38 cellular contexts compared by ENCODE assay signal in the genomic region with DNA sequence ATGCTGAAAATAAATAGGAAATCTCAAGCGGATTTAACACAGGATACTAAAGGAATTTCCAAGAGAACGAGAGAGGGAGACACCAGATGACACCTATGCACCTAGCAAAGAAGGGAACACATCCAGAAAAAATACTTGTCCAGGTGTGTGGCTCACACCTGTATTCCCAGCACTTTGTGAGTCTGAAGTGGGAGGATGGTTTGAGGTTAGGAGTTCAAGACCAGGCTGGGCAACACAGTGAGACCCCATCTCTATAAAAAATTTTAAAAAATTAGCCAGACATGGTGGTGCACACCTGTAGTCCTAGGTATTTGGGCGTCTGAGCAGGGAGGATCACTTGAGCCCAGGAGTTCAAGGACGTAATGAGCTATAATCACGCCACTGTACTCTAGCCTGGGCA.
"Had no signal": no experiment of that assay in that cellular context is flagged by ENCODE, and none has a peak within 500 bp of the region (broad histone marks: within the 10 kb centered on the region; RNA-seq: fewer than 3 reads in every experiment).

No MANE protein-coding gene starts in this region.

- H3K27ac ChIP-seq: ascending aorta, cardiac muscle cell, VCaP had no signal

- H3K36me3 ChIP-seq: ascending aorta, cardiac muscle cell had no signal

- H3K9me3 ChIP-seq: ascending aorta had no signal

- H3K4me3 ChIP-seq: ascending aorta, cardiac muscle cell had no signal

- H3K4me3 Mint-ChIP-seq: activated CD4-positive, alpha-beta memory T cell treated with anti-CD3 and anti-CD28 coated beads, Interleukin-2, amount 10 ng/mL, durations not matched to agents 7 days and 5 days; activated CD4-positive, alpha-beta T cell treated with anti-CD3 and anti-CD28 coated beads for 36 hours; activated CD4-positive, alpha-beta T cell treated with anti-CD3 and anti-CD28 coated beads, Interleukin-2, amount 10 ng/mL, durations not matched to agents 7 days and 5 days; activated CD8-positive, alpha-beta memory T cell treated with anti-CD3 and anti-CD28 coated beads, Interleukin-2, amount 10 ng/mL, durations not matched to agents 7 days and 5 days; activated CD8-positive, alpha-beta T cell treated with anti-CD3 and anti-CD28 coated beads, Interleukin-2, amount 10 ng/mL, durations not matched to agents 7 days and 5 days; activated naive CD4-positive, alpha-beta T cell treated with anti-CD3 and anti-CD28 coated beads, Interleukin-2, amount 10 ng/mL, durations not matched to agents 7 days and 5 days; activated naive CD4-positive, alpha-beta T cell treated with anti-CD3 and anti-CD28 coated beads, Interleukin-2, amount 50 U/mL, for 24 hours; activated naive CD8-positive, alpha-beta T cell; activated naive CD8-positive, alpha-beta T cell treated with anti-CD3 and anti-CD28 coated beads, Interleukin-2, amount 10 ng/mL, durations not matched to agents 7 days and 5 days; activated naive CD8-positive, alpha-beta T cell treated with anti-CD3 and anti-CD28 coated beads, Interleukin-2, amount 50 U/mL, for 24 hours; activated T-cell treated with anti-CD3 and anti-CD28 coated beads, Interleukin-2, amount 50 U/mL, for 24 hours; brain; central memory CD8-positive, alpha-beta T cell; T-cell; T-helper 2 cell treated with Interferon-gamma antibody and Interleukin-4, amounts not matched to agents 5 μg/mL and 100 μg/mL, for 36 hours had no signal

- H3K27me3 ChIP-seq: ascending aorta, cardiac muscle cell had no signal

- H3K4me1 Mint-ChIP-seq: activated CD4-positive, alpha-beta memory T cell treated with anti-CD3 and anti-CD28 coated beads, Interleukin-2, amount 10 ng/mL, durations not matched to agents 7 days and 5 days; activated naive CD4-positive, alpha-beta T cell treated with anti-CD3 and anti-CD28 coated beads, Interleukin-2, amount 50 U/mL, for 24 hours; activated naive CD8-positive, alpha-beta T cell treated with anti-CD3 and anti-CD28 coated beads, Interleukin-2, amount 50 U/mL, for 24 hours; central memory CD8-positive, alpha-beta T cell; T-cell had no signal

- ATAC-seq: activated CD4-positive, alpha-beta T cell treated with anti-CD3 and anti-CD28 coated beads for 36 hours; activated CD4-positive, CD25-positive, alpha-beta regulatory T cell treated with anti-CD3 and anti-CD28 coated beads, Interleukin-2, amount 50 U/mL, for 24 hours; activated CD8-positive, alpha-beta memory T cell treated with anti-CD3 and anti-CD28 coated beads, Interleukin-2, amount 10 ng/mL, durations not matched to agents 7 days and 5 days; activated CD8-positive, alpha-beta T cell treated with anti-CD3 and anti-CD28 coated beads, Interleukin-2, amount 10 ng/mL, durations not matched to agents 7 days and 5 days; activated naive CD8-positive, alpha-beta T cell treated with anti-CD3 and anti-CD28 coated beads, Interleukin-2, amount 50 U/mL, for 24 hours; T-cell had no signal

- H3K36me3 Mint-ChIP-seq: activated CD8-positive, alpha-beta memory T cell treated with anti-CD3 and anti-CD28 coated beads, Interleukin-2, amount 10 ng/mL, durations not matched to agents 7 days and 5 days; activated naive CD4-positive, alpha-beta T cell treated with anti-CD3 and anti-CD28 coated beads, Interleukin-2, amount 10 ng/mL, durations not matched to agents 7 days and 5 days; activated naive CD4-positive, alpha-beta T cell treated with anti-CD3 and anti-CD28 coated beads, Interleukin-2, amount 50 U/mL, for 24 hours; activated naive CD8-positive, alpha-beta T cell treated with anti-CD3 and anti-CD28 coated beads, Interleukin-2, amount 10 ng/mL, durations not matched to agents 7 days and 5 days; brain; T-cell had no signal

- H3K27ac Mint-ChIP-seq: activated CD4-positive, alpha-beta memory T cell treated with anti-CD3 and anti-CD28 coated beads, Interleukin-2, amount 10 ng/mL, durations not matched to agents 7 days and 5 days; activated CD4-positive, alpha-beta T cell treated with anti-CD3 and anti-CD28 coated beads for 36 hours; activated CD4-positive, alpha-beta T cell treated with anti-CD3 and anti-CD28 coated beads, Interleukin-2, amount 10 ng/mL, durations not matched to agents 7 days and 5 days; activated CD8-positive, alpha-beta memory T cell treated with anti-CD3 and anti-CD28 coated beads, Interleukin-2, amount 10 ng/mL, durations not matched to agents 7 days and 5 days; activated CD8-positive, alpha-beta T cell treated with anti-CD3 and anti-CD28 coated beads, Interleukin-2, amount 10 ng/mL, durations not matched to agents 7 days and 5 days; activated naive CD4-positive, alpha-beta T cell treated with anti-CD3 and anti-CD28 coated beads, Interleukin-2, amount 10 ng/mL, durations not matched to agents 7 days and 5 days; activated naive CD4-positive, alpha-beta T cell treated with anti-CD3 and anti-CD28 coated beads, Interleukin-2, amount 50 U/mL, for 24 hours; activated naive CD8-positive, alpha-beta T cell; activated naive CD8-positive, alpha-beta T cell treated with anti-CD3 and anti-CD28 coated beads, Interleukin-2, amount 10 ng/mL, durations not matched to agents 7 days and 5 days; activated naive CD8-positive, alpha-beta T cell treated with anti-CD3 and anti-CD28 coated beads, Interleukin-2, amount 50 U/mL, for 24 hours; activated T-cell treated with anti-CD3 and anti-CD28 coated beads, Interleukin-2, amount 50 U/mL, for 24 hours; activated T-helper 2 cell treated with anti-CD3 and anti-CD28 coated beads, Interferon-gamma antibody, Interleukin-2, Interleukin-4, amounts not matched to agents 10 μg/mL and 5 μg/mL and 100 μg/mL, durations not matched to agents 14 hours and 24 hours and 36 hours; brain; T-cell; T-helper 2 cell treated with Interferon-gamma antibody and Interleukin-4, amounts not matched to agents 5 μg/mL and 100 μg/mL, for 36 hours had no signal

- H3K9me3 Mint-ChIP-seq: activated CD4-positive, alpha-beta memory T cell treated with anti-CD3 and anti-CD28 coated beads, Interleukin-2, amount 10 ng/mL, durations not matched to agents 7 days and 5 days; activated CD4-positive, alpha-beta T cell treated with anti-CD3 and anti-CD28 coated beads, Interleukin-2, amount 10 ng/mL, durations not matched to agents 7 days and 5 days; activated naive CD4-positive, alpha-beta T cell treated with anti-CD3 and anti-CD28 coated beads, Interleukin-2, amount 10 ng/mL, durations not matched to agents 7 days and 5 days; activated naive CD4-positive, alpha-beta T cell treated with anti-CD3 and anti-CD28 coated beads, Interleukin-2, amount 50 U/mL, for 24 hours; activated naive CD8-positive, alpha-beta T cell treated with anti-CD3 and anti-CD28 coated beads, Interleukin-2, amount 10 ng/mL, durations not matched to agents 7 days and 5 days; activated naive CD8-positive, alpha-beta T cell treated with anti-CD3 and anti-CD28 coated beads, Interleukin-2, amount 50 U/mL, for 24 hours; activated T-cell treated with anti-CD3 and anti-CD28 coated beads, Interleukin-2, amount 50 U/mL, for 24 hours; activated T-helper 2 cell treated with anti-CD3 and anti-CD28 coated beads, Interferon-gamma antibody, Interleukin-2, Interleukin-4, amounts not matched to agents 10 μg/mL and 5 μg/mL and 100 μg/mL, durations not matched to agents 14 hours and 24 hours and 36 hours; central memory CD8-positive, alpha-beta T cell; T-cell; T-helper 2 cell treated with Interferon-gamma antibody and Interleukin-4, amounts not matched to agents 5 μg/mL and 100 μg/mL, for 36 hours had no signal

- H3K4me1 ChIP-seq: ascending aorta had no signal

- FAIRE-seq: bronchial epithelial cell, TTC549 had no signal

- DNase-seq: activated CD4-positive, alpha-beta memory T cell treated with anti-CD3 and anti-CD28 coated beads, Interleukin-2, amount 10 ng/mL, durations not matched to agents 7 days and 5 days; activated CD4-positive, alpha-beta T cell treated with anti-CD3 and anti-CD28 coated beads for 1 hour; activated CD4-positive, alpha-beta T cell treated with anti-CD3 and anti-CD28 coated beads for 36 hours; activated CD4-positive, alpha-beta T cell treated with anti-CD3 and anti-CD28 coated beads for 48 hours; activated CD4-positive, alpha-beta T cell treated with anti-CD3 and anti-CD28 coated beads, Interleukin-2, amount 10 ng/mL, durations not matched to agents 7 days and 5 days; activated CD4-positive, alpha-beta T cell treated with anti-CD3 and anti-CD28 coated beads, Interleukin-2, amount 50 U/mL, for 48 hours; activated CD4-positive, CD25-positive, alpha-beta regulatory T cell; activated CD8-positive, alpha-beta memory T cell treated with anti-CD3 and anti-CD28 coated beads for 24 hours; activated CD8-positive, alpha-beta memory T cell treated with anti-CD3 and anti-CD28 coated beads, Interleukin-2, amount 10 ng/mL, durations not matched to agents 7 days and 5 days; activated CD8-positive, alpha-beta memory T cell treated with anti-CD3 and anti-CD28 coated beads, Interleukin-2, amount 50 U/mL, for 48 hours; activated CD8-positive, alpha-beta T cell treated with anti-CD3 and anti-CD28 coated beads, Interleukin-2, amount 10 ng/mL, durations not matched to agents 7 days and 5 days; activated effector memory CD4-positive, alpha-beta T cell treated with Interleukin-2 at 50 U/mL for 16 hours; activated gamma-delta T cell; activated naive CD4-positive, alpha-beta T cell treated with anti-CD3 and anti-CD28 coated beads, Interleukin-2, amount 10 ng/mL, durations not matched to agents 7 days and 5 days; activated naive CD4-positive, alpha-beta T cell treated with Interleukin-2 at 50 U/mL for 16 hours; activated naive CD8-positive, alpha-beta T cell treated with anti-CD3 and anti-CD28 coated beads, Interleukin-2, amount 10 ng/mL, durations not matched to agents 7 days and 5 days; activated naive CD8-positive, alpha-beta T cell treated with anti-CD3 and anti-CD28 coated beads, Interleukin-2, amount 50 U/mL, for 24 hours; activated T-cell treated with anti-CD3 and anti-CD28 coated beads, Interleukin-2, amount 50 U/mL, for 24 hours; activated T-cell treated with anti-CD3 and anti-CD28 coated beads, Interleukin-2, amount 50 U/mL, for 48 hours; amygdala; anterior cingulate cortex; caudate nucleus; cerebellar nuclear complex; T-cell; T-helper 2 cell; T-helper 9 cell had no signal
